Comparison of ENCODE assay signal across 10 cellular contexts in the genomic region with DNA sequence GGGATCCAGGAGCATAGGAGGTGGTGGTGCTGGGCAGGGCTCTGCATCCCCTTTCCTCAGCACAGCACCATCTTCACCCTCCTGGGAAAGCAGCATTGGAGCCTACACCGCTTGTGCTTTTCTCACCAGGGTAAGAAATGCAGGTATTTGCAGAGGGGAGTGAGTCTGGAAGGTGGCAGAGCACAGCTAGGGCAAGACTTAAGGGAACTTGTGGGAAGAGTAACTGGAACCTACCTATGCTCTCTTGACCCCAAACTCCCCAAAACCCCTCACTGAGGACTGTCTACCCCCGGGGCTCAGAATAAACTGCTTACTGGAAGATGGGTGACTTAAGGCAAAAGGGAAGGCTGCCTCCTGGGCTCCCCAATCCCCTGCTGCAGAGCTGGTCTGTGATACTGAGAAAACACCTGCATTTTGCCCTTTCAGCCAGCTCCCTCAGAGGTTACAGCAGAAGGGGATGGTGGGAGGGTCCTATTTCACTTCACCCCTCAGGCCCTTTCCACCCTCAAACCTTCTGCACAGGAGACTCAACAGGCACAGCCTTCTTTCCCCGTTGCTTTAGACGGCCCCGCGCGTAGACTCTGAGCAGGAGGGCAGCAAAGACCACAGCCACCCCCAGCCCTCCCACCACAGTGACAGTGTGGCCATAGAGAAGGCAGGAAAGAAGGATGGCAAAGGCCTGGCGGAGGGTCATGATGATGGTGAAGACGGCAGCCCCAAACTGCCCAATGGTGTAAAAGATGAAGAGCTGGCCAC. TPM values are rescaled to one million over a fixed set of nuclear protein-coding genes. Genes with fewer than 3 reads are reported as not detected.
DNase-seq lines count a peak whose midpoint lies in the region; ATAC-seq and TF ChIP-seq lines count a peak whose summit lies in the region.
"Had no signal": no experiment of that assay in that cellular context is flagged by ENCODE, and none has a peak within 500 bp of the region (broad histone marks: within the 10 kb centered on the region; RNA-seq: fewer than 3 reads in every experiment).

No MANE protein-coding gene starts in this region.

- H3K27me3 ChIP-seq in Caco-2 (replicated peaks; ENCODE audit: control insufficient read depth, insufficient read depth, low read length), result no peaks in the 10 kb centered on the region
- no peaks in the 10 kb centered on the region for H3K27me3 ChIP-seq in IMR-90 (ENCODE audit: control insufficient read depth, insufficient read depth, low read length)
- no peaks in the 10 kb centered on the region for H3K27me3 ChIP-seq in neural cell (ENCODE audit: insufficient read depth, low read depth, low read length)
- H3K27me3 ChIP-seq in brain microvascular endothelial cell (replicated peaks), result no peaks in the 10 kb centered on the region

- H3K18ac ChIP-seq in IMR-90 (ENCODE audit: low read depth, low read length), result no peak overlapping the region

- H2AK5ac ChIP-seq in IMR-90 (ENCODE audit: low read depth, low read length), result no peak overlapping the region

- POLR2A ChIA-PET in Caco-2 (lab: Charles Lee) (interaction anchor here (0.5 kb wide), 1 partner anchor 30 kb away, joined by 5 read pairs; no protein-coding TSS in a partner anchor), IMR-90 (lab: Charles Lee; ENCODE audit: unreplicated experiment) (no interaction called here)

- no peak for DNase-seq in Caco-2
- DNase-seq in IMR-90, result no peak
- no peak for DNase-seq in activated T-helper 1 cell treated with anti-CD3 and anti-CD28 coated beads, Interleukin-12 subunit alpha, Interleukin-12 subunit beta, Interleukin-2, Interleukin-4 antibody, amounts not matched to agents 30 ng/mL and 10 ng/mL and 1 ng/mL, durations not matched to agents 14 hours and 24 hours and 36 hours (ENCODE audit: low spot score)
- no peak for DNase-seq in GOT3 (lab: John Stamatoyannopoulos, UW)
- no peak for DNase-seq in brain microvascular endothelial cell
- DNase-seq: NCI-H526 treated with DMSO at 0.1 percent for 48 hours had no signal

- peaks cover 14% of the 10 kb centered on the region for H3K36me3 ChIP-seq in Caco-2 (ENCODE audit: control insufficient read depth, insufficient read depth, low read length)
- H3K36me3 ChIP-seq in IMR-90 (ENCODE audit: control insufficient read depth, insufficient read depth, low read length), result peaks cover 54% of the 10 kb centered on the region
- peaks cover 16% of the 10 kb centered on the region for H3K36me3 ChIP-seq in neural cell (ENCODE audit: insufficient read depth, low read length)
- H3K36me3 ChIP-seq in brain microvascular endothelial cell (replicated peaks), result peaks cover 68% of the 10 kb centered on the region

- in situ Hi-C loops in IMR-90 (cut with MboI; ENCODE audit: low sequenced_read_pairs) (no loop called here), brain microvascular endothelial cell (cut with HindIII; ENCODE audit: low pct_ligation_motif_present, low sequenced_read_pairs) (no loop called here)

- no CpG with 5 or more reads among the region's 9 CpGs for WGBS in IMR-90 (ENCODE audit: extremely low coverage in 2 of 2, insufficient read length in 1 of 2), 2 experiments

- H3K4me1 Mint-ChIP-seq in Caco-2 (ENCODE audit: low read depth, unreplicated experiment), result peaks cover 35% of the 10 kb centered on the region
- H3K4me1 Mint-ChIP-seq in activated T-helper 1 cell treated with anti-CD3 and anti-CD28 coated beads, Interleukin-12 subunit alpha, Interleukin-12 subunit beta, Interleukin-2, Interleukin-4 antibody, amounts not matched to agents 30 ng/mL and 10 ng/mL and 1 ng/mL, durations not matched to agents 14 hours and 24 hours and 36 hours (ENCODE audit: low read depth), result peaks cover 85% of the 10 kb centered on the region

- peaks cover 92% of the 10 kb centered on the region for H3K36me3 Mint-ChIP-seq in Caco-2 (ENCODE audit: insufficient read depth, unreplicated experiment)
- H3K36me3 Mint-ChIP-seq in activated T-helper 1 cell treated with anti-CD3 and anti-CD28 coated beads, Interleukin-12 subunit alpha, Interleukin-12 subunit beta, Interleukin-2, Interleukin-4 antibody, amounts not matched to agents 30 ng/mL and 10 ng/mL and 1 ng/mL, durations not matched to agents 14 hours and 24 hours and 36 hours (ENCODE audit: low read depth), result peaks cover 76% of the 10 kb centered on the region

- intact Hi-C loops in Caco-2 (cut with micrococcal nuclease; ENCODE audit: unreplicated experiment), result no loop called here
- intact Hi-C loops in IMR-90 (cut with micrococcal nuclease), result no loop called here
- intact Hi-C loops in activated T-helper 1 cell treated with anti-CD3 and anti-CD28 coated beads, Interleukin-12 subunit alpha, Interleukin-12 subunit beta, Interleukin-2, Interleukin-4 antibody, amounts not matched to agents 30 ng/mL and 10 ng/mL and 1 ng/mL, durations not matched to agents 14 hours and 24 hours and 36 hours (cut with micrococcal nuclease), result no loop called here

- H3K14ac ChIP-seq in IMR-90 (replicated peaks; ENCODE audit: low read depth, low read length), result no peak overlapping the region

- H3K79me2 ChIP-seq in neural cell (replicated peaks; ENCODE audit: insufficient read depth, low read length), result peaks cover 43% of the 10 kb centered on the region
- H3K79me2 ChIP-seq: parathyroid adenoma had no signal

- peak overlapping the region; percentile 42 for H3K27ac Mint-ChIP-seq in Caco-2 (ENCODE audit: unreplicated experiment)
- peak overlapping the region; percentile 79 for H3K27ac Mint-ChIP-seq in activated T-helper 1 cell treated with anti-CD3 and anti-CD28 coated beads, Interleukin-12 subunit alpha, Interleukin-12 subunit beta, Interleukin-2, Interleukin-4 antibody, amounts not matched to agents 30 ng/mL and 10 ng/mL and 1 ng/mL, durations not matched to agents 14 hours and 24 hours and 36 hours

- no peak overlapping the region for H3K4me3 Mint-ChIP-seq in Caco-2 (ENCODE audit: unreplicated experiment)
- H3K4me3 Mint-ChIP-seq in activated T-helper 1 cell treated with anti-CD3 and anti-CD28 coated beads, Interleukin-12 subunit alpha, Interleukin-12 subunit beta, Interleukin-2, Interleukin-4 antibody, amounts not matched to agents 30 ng/mL and 10 ng/mL and 1 ng/mL, durations not matched to agents 14 hours and 24 hours and 36 hours, result peak overlapping the region; percentile 90

- H3K79me1 ChIP-seq in IMR-90 (ENCODE audit: low read depth in 1 of 2, low read length in 2 of 2), result peaks cover 22 to 76% of the 10 kb centered on the region in 2 experiments

- no peak overlapping the region; the same call in 1 of the 2 replicates for H4K5ac ChIP-seq in IMR-90 (ENCODE audit: low read depth, low read length)

- no peak overlapping the region for H2BK5ac ChIP-seq in IMR-90 (ENCODE audit: low read depth, low read length, poor library complexity, severe bottlenecking)

- peaks cover 9% of the 10 kb centered on the region; the same call in 1 of the 2 replicates for H3K9me1 ChIP-seq in IMR-90 (ENCODE audit: insufficient read depth, low read length)

- H3K9me2 ChIP-seq in neural cell (ENCODE audit: insufficient read depth, low read length), result no peaks in the 10 kb centered on the region

- H3K23ac ChIP-seq in IMR-90 (ENCODE audit: low read depth, low read length), result no peak overlapping the region

- H3K4me2 ChIP-seq in IMR-90 (ENCODE audit: low read depth, low read length) (no peak overlapping the region), neural cell (ENCODE audit: low read length) (no peak overlapping the region)

- H2AK9ac ChIP-seq in IMR-90 (replicated peaks; ENCODE audit: low read depth, low read length, poor library complexity), result peak overlapping the region; percentile 23

- H3F3A ChIP-seq in neural cell (ENCODE audit: insufficient read depth, low read length, poor library complexity, severe bottlenecking), result no peaks in the 10 kb centered on the region

- no peak for TF ChIP-seq CTCF in Caco-2 (IDR thresholded peaks at IDR 0.05; ENCODE audit: insufficient read depth in 1 of 2, low read depth in 1 of 2, low read length in 1 of 2, severe bottlenecking in 1 of 2, unreplicated experiment in 1 of 2)
- TF ChIP-seq CTCF in IMR-90 (conservative IDR thresholded peaks at IDR 0.05; ENCODE audit: low read depth, low read length), result no peak
- no peak for TF ChIP-seq CTCF in neural cell (IDR thresholded peaks at IDR 0.05; ENCODE audit: poor library complexity, severe bottlenecking)
- no peak for TF ChIP-seq CTCF in brain microvascular endothelial cell (IDR thresholded peaks at IDR 0.05; ENCODE audit: low read depth, low read length, missing control alignments)

- no peak overlapping the region for H2AFZ ChIP-seq in IMR-90 (replicated peaks; ENCODE audit: low read length, poor library complexity)
- H2AFZ ChIP-seq in neural cell (ENCODE audit: low read depth, low read length), result no peak overlapping the region
- H2AFZ ChIP-seq: parathyroid adenoma had no signal

- H3K9ac ChIP-seq in IMR-90 (ENCODE audit: low read depth, low read length), result no peak overlapping the region
- H3K9ac ChIP-seq in neural cell (ENCODE audit: low read length), result no peak overlapping the region
- H3K9ac ChIP-seq: parathyroid adenoma had no signal

- no peak overlapping the region for H3K27ac ChIP-seq in IMR-90 (ENCODE audit: insufficient read depth, low read length)
- no peak overlapping the region for H3K27ac ChIP-seq in neural cell (ENCODE audit: low read length)
- no peak overlapping the region for H3K27ac ChIP-seq in brain microvascular endothelial cell
- H3K27ac ChIP-seq: parathyroid adenoma had no signal

- no peaks in the 10 kb centered on the region for H3K27me3 Mint-ChIP-seq in Caco-2 (ENCODE audit: insufficient read depth, unreplicated experiment)
- no peaks in the 10 kb centered on the region for H3K27me3 Mint-ChIP-seq in activated T-helper 1 cell treated with anti-CD3 and anti-CD28 coated beads, Interleukin-12 subunit alpha, Interleukin-12 subunit beta, Interleukin-2, Interleukin-4 antibody, amounts not matched to agents 30 ng/mL and 10 ng/mL and 1 ng/mL, durations not matched to agents 14 hours and 24 hours and 36 hours (ENCODE audit: insufficient read depth)

- H4K20me1 ChIP-seq in IMR-90 (ENCODE audit: insufficient read depth, low read length) (peaks cover 73% of the 10 kb centered on the region), neural cell (ENCODE audit: insufficient read depth) (peaks cover 5% of the 10 kb centered on the region)

- no peak for TF ChIP-seq EP300 in neural cell (conservative IDR thresholded peaks at IDR 0.05; ENCODE audit: poor library complexity, severe bottlenecking)

- dilution Hi-C loops in IMR-90 (cut with HindIII; ENCODE audit: low sequenced_read_pairs, unreplicated experiment), result no loop called here

- H3K4me3 ChIP-seq in Caco-2 (ENCODE audit: low read depth, low read length), result no peak overlapping the region
- no peak overlapping the region for H3K4me3 ChIP-seq in IMR-90 (ENCODE audit: insufficient read depth, low read depth, low read length)
- peak overlapping the region; percentile 98 for H3K4me3 ChIP-seq in neural cell (ENCODE audit: low read length)
- no peak overlapping the region for H3K4me3 ChIP-seq in brain microvascular endothelial cell (ENCODE audit: low read depth, low read length)

- H3K9me3 ChIP-seq in Caco-2 (no peaks in the 10 kb centered on the region), IMR-90 (ENCODE audit: control insufficient read depth, insufficient read depth, low read length) (no peaks in the 10 kb centered on the region), neural cell (ENCODE audit: low read length) (no peaks in the 10 kb centered on the region)

- H3K4ac ChIP-seq in IMR-90 (ENCODE audit: low read depth, low read length), result no peak overlapping the region

- peak; percentile 15; the same call in 1 of the 2 replicates for TF ChIP-seq POLR2A in IMR-90 (IDR thresholded peaks at IDR 0.05; ENCODE audit: low read depth, low read length)

- H2BK120ac ChIP-seq in IMR-90 (ENCODE audit: low read depth, low read length), result no peak overlapping the region

- H2BK20ac ChIP-seq in IMR-90 (ENCODE audit: low read depth, low read length), result no peak overlapping the region

- ATAC-seq in IMR-90 (ENCODE audit: low read depth) (no peak), GM18511 (IDR thresholded peaks at IDR 0.05; ENCODE audit: unreplicated experiment) (no peak), HG02840 (IDR thresholded peaks at IDR 0.05; ENCODE audit: low FRiP score, unreplicated experiment) (no peak)

- peaks cover 11% of the 10 kb centered on the region for H3K4me1 ChIP-seq in Caco-2
- H3K4me1 ChIP-seq in IMR-90 (ENCODE audit: control insufficient read depth, insufficient read depth, low read length), result peaks cover 8% of the 10 kb centered on the region

- BruUV-seq in Caco-2 (replicated peaks; lab: Mats Ljungman, UMichigan) (TSS peak; percentile 30), IMR-90 (replicated peaks; lab: Mats Ljungman, UMichigan) (TSS peak; percentile 91)

- peak overlapping the region in 1 of 2 experiments; percentile 8; a peak in 1 of 4 replicates for H4K8ac ChIP-seq in IMR-90 (ENCODE audit: low read depth in 2 of 2, low read length in 2 of 2)

- CTCF ChIA-PET in Caco-2 (lab: Charles Lee) (interaction anchor here (0.6 to 3.4 kb wide), 5 partner anchors 15 to 158 kb away, joined by 3 to 18 read pairs (median 3); partner anchors contain the start of genes SLC29A1 and TMEM151B), IMR-90 (lab: Yijun Ruan, JAX) (interaction anchor here (0.9 to 1.2 kb wide), 2 partner anchors 20 to 81 kb away, joined by 3 to 4 read pairs; no protein-coding TSS in a partner anchor)

- H4K91ac ChIP-seq in IMR-90 (ENCODE audit: insufficient read depth, low read depth, low read length), result no peak overlapping the region

- H3K9me3 Mint-ChIP-seq in Caco-2 (ENCODE audit: unreplicated experiment), result no peaks in the 10 kb centered on the region
- H3K9me3 Mint-ChIP-seq in activated T-helper 1 cell treated with anti-CD3 and anti-CD28 coated beads, Interleukin-12 subunit alpha, Interleukin-12 subunit beta, Interleukin-2, Interleukin-4 antibody, amounts not matched to agents 30 ng/mL and 10 ng/mL and 1 ng/mL, durations not matched to agents 14 hours and 24 hours and 36 hours, result no peaks in the 10 kb centered on the region

- H2BK15ac ChIP-seq in IMR-90 (ENCODE audit: low read depth, low read length), result no peak overlapping the region

- no peak overlapping the region for H3K56ac ChIP-seq in IMR-90 (ENCODE audit: extremely low read depth, insufficient read depth, low read length)

- no peak for TF ChIP-seq RAD21 in IMR-90 (IDR thresholded peaks at IDR 0.05; ENCODE audit: low read length)
- no peak for TF ChIP-seq RAD21 in neural cell (conservative IDR thresholded peaks at IDR 0.05)

RNA-seq across cellular contexts. Expression of gene SLC35B2, which starts 2.9 kb away (rescaled TPM):
- total RNA-seq in Caco-2 (2022) (44.6 and 44.8 TPM in 2 replicates), IMR-90 (2012; rRNA removed) (41.7 and 51.4 TPM in 2 replicates)
- polyA plus RNA-seq in IMR-90 (2012; rRNA removed) (89.9 and 94.8 TPM in 2 replicates), neural cell (44.5 and 64.9 TPM in 2 replicates)
- 91.0 and 123 TPM in 2 replicates for polyA plus RNA-seq in IMR-90 (2012; cell fraction: cytosol; rRNA removed)
- polyA plus RNA-seq in IMR-90 (2012; cell fraction: nucleus; rRNA removed; ENCODE audit: low replicate concordance), result 64.5 and 76.3 TPM in 2 replicates
- total RNA-seq in activated T-helper 1 cell treated with anti-CD3 and anti-CD28 coated beads, Interleukin-12 subunit alpha, Interleukin-12 subunit beta, Interleukin-2, Interleukin-4 antibody, amounts not matched to agents 30 ng/mL and 10 ng/mL and 1 ng/mL, durations not matched to agents 14 hours and 24 hours and 36 hours, result 29.2 and 30.1 TPM in 2 replicates
- 33.5 and 42.1 TPM in 2 replicates for polyA minus RNA-seq in neural cell

RNA-seq across cellular contexts. Expression of gene HSP90AB1, which starts 7.5 kb away (rescaled TPM):
- 967 and 1,046 TPM in 2 replicates for total RNA-seq in Caco-2 (2022)
- 1,307 and 1,440 TPM in 2 replicates for total RNA-seq in IMR-90 (2012; rRNA removed)
- 771 and 887 TPM in 2 replicates for polyA plus RNA-seq in IMR-90 (2012; rRNA removed)
- polyA plus RNA-seq in IMR-90 (2012; cell fraction: cytosol; rRNA removed), result 246 and 656 TPM in 2 replicates
- 158 and 414 TPM in 2 replicates for polyA plus RNA-seq in IMR-90 (2012; cell fraction: nucleus; rRNA removed; ENCODE audit: low replicate concordance)
- 2,065 and 2,095 TPM in 2 replicates for total RNA-seq in activated T-helper 1 cell treated with anti-CD3 and anti-CD28 coated beads, Interleukin-12 subunit alpha, Interleukin-12 subunit beta, Interleukin-2, Interleukin-4 antibody, amounts not matched to agents 30 ng/mL and 10 ng/mL and 1 ng/mL, durations not matched to agents 14 hours and 24 hours and 36 hours
- 485 and 522 TPM in 2 replicates for polyA plus RNA-seq in neural cell
- polyA minus RNA-seq in neural cell, result 358 and 429 TPM in 2 replicates

RNA-seq across cellular contexts. Expression of gene NFKBIE, which starts 11.0 kb away (rescaled TPM):
- total RNA-seq in Caco-2 (2022) (8.4 and 10.1 TPM in 2 replicates), IMR-90 (2012; rRNA removed) (7.5 and 7.9 TPM in 2 replicates)
- polyA plus RNA-seq in IMR-90 (2012; rRNA removed) (13.0 and 16.7 TPM in 2 replicates), neural cell (15.1 and 16.8 TPM in 2 replicates)
- polyA plus RNA-seq in IMR-90 (2012; cell fraction: cytosol; rRNA removed), result 17.6 and 22.6 TPM in 2 replicates
- polyA plus RNA-seq in IMR-90 (2012; cell fraction: nucleus; rRNA removed; ENCODE audit: low replicate concordance), result 14.5 and 23.0 TPM in 2 replicates
- 23.2 and 29.0 TPM in 2 replicates for total RNA-seq in activated T-helper 1 cell treated with anti-CD3 and anti-CD28 coated beads, Interleukin-12 subunit alpha, Interleukin-12 subunit beta, Interleukin-2, Interleukin-4 antibody, amounts not matched to agents 30 ng/mL and 10 ng/mL and 1 ng/mL, durations not matched to agents 14 hours and 24 hours and 36 hours
- polyA minus RNA-seq in neural cell, result 12.7 and 13.7 TPM in 2 replicates

RNA-seq across cellular contexts. Expression of gene TMEM151B, which starts 15.9 kb away (rescaled TPM):
- total RNA-seq in Caco-2 (2022) (not detected in 2 replicates), IMR-90 (2012; rRNA removed) (not detected in 2 replicates)
- polyA plus RNA-seq in IMR-90 (2012; rRNA removed) (not detected in 2 replicates), neural cell (66.0 and 82.1 TPM in 2 replicates)
- polyA plus RNA-seq in IMR-90 (2012; cell fraction: cytosol; rRNA removed), result 0.01 TPM in 1 of 2 replicates, not detected in the other
- 0.06 and 0.15 TPM in 2 replicates for polyA plus RNA-seq in IMR-90 (2012; cell fraction: nucleus; rRNA removed; ENCODE audit: low replicate concordance)
- 0.29 TPM in 1 of 2 replicates, not detected in the other for total RNA-seq in activated T-helper 1 cell treated with anti-CD3 and anti-CD28 coated beads, Interleukin-12 subunit alpha, Interleukin-12 subunit beta, Interleukin-2, Interleukin-4 antibody, amounts not matched to agents 30 ng/mL and 10 ng/mL and 1 ng/mL, durations not matched to agents 14 hours and 24 hours and 36 hours
- polyA minus RNA-seq in neural cell, result 75.7 and 87.6 TPM in 2 replicates

RNA-seq across cellular contexts. Expression of gene SLC29A1, which starts 31.0 kb away (rescaled TPM):
- total RNA-seq in Caco-2 (2022) (80.7 and 81.3 TPM in 2 replicates), IMR-90 (2012; rRNA removed) (4.1 and 4.7 TPM in 2 replicates)
- polyA plus RNA-seq in IMR-90 (2012; rRNA removed) (22.1 and 23.2 TPM in 2 replicates), neural cell (18.9 and 29.5 TPM in 2 replicates)
- polyA plus RNA-seq in IMR-90 (2012; cell fraction: cytosol; rRNA removed), result 20.7 and 23.2 TPM in 2 replicates
- polyA plus RNA-seq in IMR-90 (2012; cell fraction: nucleus; rRNA removed; ENCODE audit: low replicate concordance), result 33.9 and 57.0 TPM in 2 replicates
- 121 and 122 TPM in 2 replicates for total RNA-seq in activated T-helper 1 cell treated with anti-CD3 and anti-CD28 coated beads, Interleukin-12 subunit alpha, Interleukin-12 subunit beta, Interleukin-2, Interleukin-4 antibody, amounts not matched to agents 30 ng/mL and 10 ng/mL and 1 ng/mL, durations not matched to agents 14 hours and 24 hours and 36 hours
- polyA minus RNA-seq in neural cell, result 11.7 and 12.7 TPM in 2 replicates
